ENCODE assay signal across 8 cellular contexts in genomic region chr22:44702479-44703219, GRCh38. TPM values are rescaled to one million over a fixed set of nuclear protein-coding genes. Genes with fewer than 3 reads are reported as not detected.
DNase-seq lines count a peak whose midpoint lies in the region; ATAC-seq and TF ChIP-seq lines count a peak whose summit lies in the region.

No MANE protein-coding gene starts in this region.

- H3K27ac ChIP-seq in Panc1 (ENCODE audit: low read length) = no peak overlapping the region
- H3K27ac ChIP-seq in colonic mucosa = peak overlapping the region; percentile 39
- no peak overlapping the region for H3K27ac ChIP-seq in mesodermal cell (ENCODE audit: low read depth, low read length, severe bottlenecking)
- H3K27ac ChIP-seq in Karpas-422 (ENCODE audit: low read length) = no peak overlapping the region

- DNase-seq in ELR (ENCODE audit: low read depth) (peak; percentile 53), HFFc6 (no peak), Panc1 (ENCODE audit: low read depth, low spot score) (no peak), colonic mucosa (peak; percentile 47), type B pancreatic cell (ENCODE audit: extremely low spot score, unreplicated experiment) (no peak), NCI-H345 (lab: John Stamatoyannopoulos, UW) (no peak), Karpas-422 (no peak)

- H3K9me3 Mint-ChIP-seq in HFFc6 (no peaks in the 10 kb centered on the region), type B pancreatic cell (no peaks in the 10 kb centered on the region)

- ATAC-seq in Panc1 = peak; percentile 59

- peak overlapping the region; percentile 85 to 90 for H3K9ac ChIP-seq in colonic mucosa (ENCODE audit: low read depth in 2 of 2, low read length in 2 of 2)
- no peak overlapping the region for H3K9ac ChIP-seq in Karpas-422 (ENCODE audit: low read length)

- in situ Hi-C loops in Panc1 (cut with HindIII; ENCODE audit: low pct_unique_long_range_greater_than_20kb, low sequenced_read_pairs) = no loop called here

- no peaks in the 10 kb centered on the region for H3K9me3 ChIP-seq in Panc1 (ENCODE audit: control insufficient read depth, insufficient read depth, low read depth, low read length)
- no peaks in the 10 kb centered on the region for H3K9me3 ChIP-seq in colonic mucosa
- H3K9me3 ChIP-seq in mesodermal cell (ENCODE audit: control insufficient read depth, low read length) = no peaks in the 10 kb centered on the region
- H3K9me3 ChIP-seq in Karpas-422 (ENCODE audit: low read length) = no peaks in the 10 kb centered on the region

- no peaks in the 10 kb centered on the region for H3K79me2 ChIP-seq in Karpas-422 (ENCODE audit: low read length)

- intact Hi-C loops in Panc1 (cut with micrococcal nuclease; ENCODE audit: unreplicated experiment) (no loop called here), colonic mucosa (cut with DNase I) (no loop called here)

- H3K4me3 ChIP-seq in Panc1 (ENCODE audit: low read depth in 2 of 2, low read length in 2 of 2) (peak overlapping the region; percentile 47 to 48), colonic mucosa (peak overlapping the region; percentile 56), mesodermal cell (ENCODE audit: extremely low read depth, insufficient read depth, low read length, poor library complexity, severe bottlenecking) (peak overlapping the region; percentile 60), Karpas-422 (ENCODE audit: low read length) (no peak overlapping the region)

- peak; percentile 39 for TF ChIP-seq CTCF in HFFc6 (IDR thresholded peaks at IDR 0.05)
- no peak for TF ChIP-seq CTCF in Panc1 (IDR thresholded peaks at IDR 0.05)
- no peak for TF ChIP-seq CTCF in colonic mucosa (IDR thresholded peaks at IDR 0.05)
- TF ChIP-seq CTCF in type B pancreatic cell (conservative IDR thresholded peaks at IDR 0.05) = peak; percentile 29

- H3K27ac Mint-ChIP-seq in HFFc6 = no peak overlapping the region
- peak overlapping the region; percentile 79 for H3K27ac Mint-ChIP-seq in type B pancreatic cell

- H3K4me1 Mint-ChIP-seq in HFFc6 (ENCODE audit: low read depth) = peaks cover 38% of the 10 kb centered on the region
- peaks cover 18% of the 10 kb centered on the region for H3K4me1 Mint-ChIP-seq in type B pancreatic cell (ENCODE audit: unreplicated experiment)

- H3K36me3 Mint-ChIP-seq in HFFc6 (ENCODE audit: low read depth) (no peaks in the 10 kb centered on the region), type B pancreatic cell (no peaks in the 10 kb centered on the region)

- H3K36me3 ChIP-seq in Panc1 (ENCODE audit: control insufficient read depth, insufficient read depth, low read length) = no peaks in the 10 kb centered on the region
- H3K36me3 ChIP-seq in colonic mucosa = no peaks in the 10 kb centered on the region
- peaks cover 4% of the 10 kb centered on the region for H3K36me3 ChIP-seq in mesodermal cell (ENCODE audit: control insufficient read depth, insufficient read depth, low read length)
- H3K36me3 ChIP-seq in Karpas-422 (ENCODE audit: insufficient read depth, low read length) = no peaks in the 10 kb centered on the region

- H3K27me3 Mint-ChIP-seq in HFFc6 (ENCODE audit: insufficient read depth) (peaks cover 4% of the 10 kb centered on the region), type B pancreatic cell (peaks cover 7% of the 10 kb centered on the region)

- H2AFZ ChIP-seq in Karpas-422 (ENCODE audit: low read length) = no peak overlapping the region

- POLR2A ChIA-PET in Panc1 (lab: Charles Lee) = interaction anchor here (0.6 kb wide), 1 partner anchor 16 kb away, joined by 5 read pairs; no protein-coding TSS in a partner anchor

- BruUV-seq in Panc1 (replicated peaks; lab: Mats Ljungman, UMichigan) = no TSS peak

- peak overlapping the region; percentile 87 for H3K4me3 Mint-ChIP-seq in HFFc6
- peak overlapping the region; percentile 87 for H3K4me3 Mint-ChIP-seq in type B pancreatic cell

- H3K4me2 ChIP-seq in Karpas-422 (ENCODE audit: low read depth, low read length, poor library complexity, severe bottlenecking) = no peak overlapping the region

- peaks cover 11% of the 10 kb centered on the region; the same call in 1 of the 2 replicates for H3K4me1 ChIP-seq in Panc1 (ENCODE audit: control insufficient read depth, insufficient read depth, low read length)
- H3K4me1 ChIP-seq in colonic mucosa = peaks cover 7% of the 10 kb centered on the region
- H3K4me1 ChIP-seq in mesodermal cell (ENCODE audit: control insufficient read depth, insufficient read depth, low read length, poor library complexity, severe bottlenecking) = peaks cover 37% of the 10 kb centered on the region
- H3K4me1 ChIP-seq in Karpas-422 (ENCODE audit: low read length) = no peaks in the 10 kb centered on the region

- no peaks in the 10 kb centered on the region for H3K27me3 ChIP-seq in Panc1 (ENCODE audit: control insufficient read depth, insufficient read depth, low read length)
- no peaks in the 10 kb centered on the region for H3K27me3 ChIP-seq in colonic mucosa
- no peaks in the 10 kb centered on the region for H3K27me3 ChIP-seq in Karpas-422 (ENCODE audit: low read length)

- whole genome bisulfite sequencing in mesodermal cell (ENCODE audit: insufficient coverage in 2 of 2), 2 experiments = 0% methylated on average over 42 to 58 of the region's 61 CpGs

- no peaks in the 10 kb centered on the region for H4K20me1 ChIP-seq in Karpas-422 (ENCODE audit: insufficient read depth, low read depth, low read length)

- no peaks in the 10 kb centered on the region for H3K9me2 ChIP-seq in Karpas-422 (replicated peaks; ENCODE audit: insufficient read depth, low read length)

- CTCF ChIA-PET in Panc1 (lab: Charles Lee) = no interaction called here

RNA-seq across cellular contexts. Expression of gene PRR5, which starts 0.6 kb away (rescaled TPM):
- 10 to 100 TPM in 1 of 6 experiments, 1 to 10 TPM in 5; 4.6 to 12.7 (median 5.2) TPM for total RNA-seq in HFFc6 (2021; fragmentation: NEBNext Ultra II Directional; extraction: Animal tissue kit (Norgen Biotek cat#: 25700))
- total RNA-seq in Panc1 (2021; ENCODE audit: unreplicated experiment) (11.5 TPM), colonic mucosa (10 to 100 TPM; 21.2 to 45.8 TPM), type B pancreatic cell (ENCODE audit: low replicate concordance) (21.2 and 30.8 TPM in 2 replicates)
- polyA plus RNA-seq in Panc1 (2012; ENCODE audit: insufficient read length) = 10.8 TPM
- polyA plus RNA-seq in mesodermal cell (2013, experiment 1 of 2) = 20.4 TPM
- 20.8 TPM for polyA plus RNA-seq in mesodermal cell (2013, experiment 2 of 2)
- not detected in 2 replicates for total RNA-seq in Karpas-422 (2014; rRNA removed; shearing (Covaris generic); ENCODE audit: low replicate concordance)

RNA-seq across cellular contexts. Expression of gene ARHGAP8, which starts 49.7 kb away (rescaled TPM):
- total RNA-seq in HFFc6 (2021; fragmentation: NEBNext Ultra II Directional; extraction: Animal tissue kit (Norgen Biotek cat#: 25700)) = not detected
- total RNA-seq in Panc1 (2021; ENCODE audit: unreplicated experiment) = 9.2 TPM
- 2.4 TPM for polyA plus RNA-seq in Panc1 (2012; ENCODE audit: insufficient read length)
- total RNA-seq in colonic mucosa = 10 to 100 TPM; 38.4 to 69.9 TPM
- polyA plus RNA-seq in mesodermal cell (2013, experiment 1 of 2) = 5.6 TPM
- polyA plus RNA-seq in mesodermal cell (2013, experiment 2 of 2) = 4.8 TPM
- 18.0 and 40.3 TPM in 2 replicates for total RNA-seq in type B pancreatic cell (ENCODE audit: low replicate concordance)
- not detected in 2 replicates for total RNA-seq in Karpas-422 (2014; rRNA removed; shearing (Covaris generic); ENCODE audit: low replicate concordance)

Comparison
In these comparisons a context has a peak if more than half of its experiments do, and no peak if none do; other contexts are left out.
1. DNase-seq: peak in ELR (single experiment) and colonic mucosa (single experiment); none in HFFc6 (single experiment), Panc1 (single experiment), type B pancreatic cell (single experiment), NCI-H345 (single experiment) and Karpas-422 (single experiment).
2. CTCF ChIP-seq: peak in HFFc6 (single experiment) and type B pancreatic cell (single experiment); none in Panc1 (single experiment) and colonic mucosa (single experiment).